In genomic region chr7:975702-976473, GRCh38 we compare ENCODE assay signal across 8 cellular contexts. TPM values are rescaled to one million over a fixed set of nuclear protein-coding genes. Genes with fewer than 3 reads are reported as not detected.
A peak's percentile ranks its signal among the peaks of the same experiment; 100 is the strongest.
DNase-seq lines count a peak whose midpoint lies in the region; ATAC-seq and TF ChIP-seq lines count a peak whose summit lies in the region.

No MANE protein-coding gene starts in this region.

- H3K9me3 ChIP-seq in adipocyte (ENCODE audit: control insufficient read depth, low read length) (no peaks in the 10 kb centered on the region), left lung (no peaks in the 10 kb centered on the region), thoracic aorta (no peaks in the 10 kb centered on the region)

- DNase-seq in activated CD4-positive, alpha-beta T cell treated with anti-CD3 and anti-CD28 coated beads, Interleukin-2, amount 10 ng/mL, durations not matched to agents 7 days and 5 days = no peak
- no peak for DNase-seq in activated CD4-positive, alpha-beta T cell treated with anti-CD3 and anti-CD28 coated beads for 1 hour
- DNase-seq in adipocyte (ENCODE audit: low read depth) (no peak), left lung (peak in 1 of 2 donors; percentile 80), thoracic aorta (ENCODE audit: low spot score) (no peak), GDM1 (lab: John Stamatoyannopoulos, UW) (no peak), NCI-H345 treated with DMSO at 0.1 percent for 48 hours (lab: John Stamatoyannopoulos, UW; ENCODE audit: unreplicated experiment) (no peak), NCI-H2107 (lab: John Stamatoyannopoulos, UW) (no peak)

- intact Hi-C loops in left lung (cut with DNase I) = no loop called here

- peaks cover 18% of the 10 kb centered on the region for H3K36me3 ChIP-seq in adipocyte (ENCODE audit: control insufficient read depth, insufficient read depth, low read length, severe bottlenecking)
- H3K36me3 ChIP-seq in left lung = peaks cover 6 to 23% of the 10 kb centered on the region in 2 donors
- peaks cover 19% of the 10 kb centered on the region for H3K36me3 ChIP-seq in thoracic aorta

- peaks cover 17% of the 10 kb centered on the region for H3K36me3 Mint-ChIP-seq in activated CD4-positive, alpha-beta T cell treated with anti-CD3 and anti-CD28 coated beads, Interleukin-2, amount 10 ng/mL, durations not matched to agents 7 days and 5 days (ENCODE audit: low read depth)

- no peak overlapping the region for H3K27ac Mint-ChIP-seq in activated CD4-positive, alpha-beta T cell treated with anti-CD3 and anti-CD28 coated beads, Interleukin-2, amount 10 ng/mL, durations not matched to agents 7 days and 5 days

- H3K4me3 ChIP-seq in adipocyte (ENCODE audit: low read length) = peak overlapping the region; percentile 87
- H3K4me3 ChIP-seq in left lung = peak overlapping the region; percentile 89 to 100
- peak overlapping the region; percentile 100 for H3K4me3 ChIP-seq in thoracic aorta

- peaks cover 26% of the 10 kb centered on the region for H3K4me1 Mint-ChIP-seq in activated CD4-positive, alpha-beta T cell treated with anti-CD3 and anti-CD28 coated beads, Interleukin-2, amount 10 ng/mL, durations not matched to agents 7 days and 5 days

- CTCF ChIA-PET in activated CD4-positive, alpha-beta T cell treated with anti-CD3 and anti-CD28 coated beads, Interleukin-2, amount 10 ng/mL, durations not matched to agents 7 days and 5 days (lab: Charles Lee) = interaction anchor here (1.1 to 6.4 kb wide), 3 partner anchors 18 to 110 kb away, joined by 3 to 61 read pairs (median 3); no protein-coding TSS in a partner anchor

- H3K27me3 ChIP-seq in adipocyte (replicated peaks; ENCODE audit: control insufficient read depth, insufficient read depth, low read length) = no peaks in the 10 kb centered on the region
- no peaks in the 10 kb centered on the region for H3K27me3 ChIP-seq in left lung
- no peaks in the 10 kb centered on the region for H3K27me3 ChIP-seq in thoracic aorta (replicated peaks; ENCODE audit: insufficient read depth)

- H3K27ac ChIP-seq in left lung = peak overlapping the region in 1 of 2 donors; percentile 95
- no peak overlapping the region for H3K27ac ChIP-seq in thoracic aorta

- H3K4me1 ChIP-seq in adipocyte (ENCODE audit: control insufficient read depth, insufficient read depth, low read length) (peaks cover 17% of the 10 kb centered on the region), left lung (peaks cover 17 to 35% of the 10 kb centered on the region in 2 donors), thoracic aorta (ENCODE audit: control insufficient read depth in 1 of 2, low read depth in 2 of 2) (peaks cover 15 to 26% of the 10 kb centered on the region in 2 donors)

- POLR2A ChIA-PET in activated CD4-positive, alpha-beta T cell treated with anti-CD3 and anti-CD28 coated beads, Interleukin-2, amount 10 ng/mL, durations not matched to agents 7 days and 5 days (lab: Charles Lee) = interaction anchor here (0.8 kb wide), 1 partner anchor 17 kb away, joined by 3 read pairs; no protein-coding TSS in a partner anchor

- H3K9me3 Mint-ChIP-seq in activated CD4-positive, alpha-beta T cell treated with anti-CD3 and anti-CD28 coated beads, Interleukin-2, amount 10 ng/mL, durations not matched to agents 7 days and 5 days = no peaks in the 10 kb centered on the region

- TF ChIP-seq CTCF in left lung (IDR thresholded peaks at IDR 0.05) = no peak
- no peak for TF ChIP-seq CTCF in thoracic aorta (IDR thresholded peaks at IDR 0.05)

- H3K9ac ChIP-seq in adipocyte (ENCODE audit: low read length) = peak overlapping the region; percentile 80

- no peaks in the 10 kb centered on the region for H3K27me3 Mint-ChIP-seq in activated CD4-positive, alpha-beta T cell treated with anti-CD3 and anti-CD28 coated beads, Interleukin-2, amount 10 ng/mL, durations not matched to agents 7 days and 5 days

- peak overlapping the region; percentile 91 for H3K4me3 Mint-ChIP-seq in activated CD4-positive, alpha-beta T cell treated with anti-CD3 and anti-CD28 coated beads, Interleukin-2, amount 10 ng/mL, durations not matched to agents 7 days and 5 days

- ATAC-seq in left lung (no peak), thoracic aorta (ENCODE audit: insufficient number of reproducible peaks, low FRiP score, low read depth) (no peak)

RNA-seq across cellular contexts. Expression of gene COX19, which starts 0.5 kb away (rescaled TPM):
- 10 to 100 TPM; 18.2 to 20.1 TPM for total RNA-seq in activated CD4-positive, alpha-beta T cell treated with anti-CD3 and anti-CD28 coated beads, Interleukin-2, amount 10 ng/mL, durations not matched to agents 7 days and 5 days
- total RNA-seq in left lung (10 to 100 TPM in 1 of 2 donors, 1 to 10 TPM in 1; 9.1 to 10.8 TPM), thoracic aorta (10 to 100 TPM in 1 of 2 donors, 1 to 10 TPM in 1; 7.2 to 18.1 TPM)

RNA-seq across cellular contexts. Expression of gene CYP2W1, which starts 7.1 kb away (rescaled TPM):
- not detected for total RNA-seq in activated CD4-positive, alpha-beta T cell treated with anti-CD3 and anti-CD28 coated beads, Interleukin-2, amount 10 ng/mL, durations not matched to agents 7 days and 5 days
- total RNA-seq in left lung = not detected
- total RNA-seq in thoracic aorta = not detected

RNA-seq across cellular contexts. Expression of gene ADAP1, which starts 21.4 kb away (rescaled TPM):
- 10 to 100 TPM; 12.4 to 13.5 TPM for total RNA-seq in activated CD4-positive, alpha-beta T cell treated with anti-CD3 and anti-CD28 coated beads, Interleukin-2, amount 10 ng/mL, durations not matched to agents 7 days and 5 days
- total RNA-seq in left lung = 10 to 100 TPM; 25.8 to 35.1 TPM
- total RNA-seq in thoracic aorta = 10 to 100 TPM; 24.5 to 24.6 TPM
